ENCODE assay signal across 35 cellular contexts in genomic region chr2:14803994-14804393, GRCh38.
"Had no signal": no experiment of that assay in that cellular context is flagged by ENCODE, and none has a peak within 500 bp of the region (broad histone marks: within the 10 kb centered on the region; RNA-seq: fewer than 3 reads in every experiment).

No MANE protein-coding gene starts in this region.

- H3K27ac ChIP-seq: KMS-11 had no signal

- H3K27me3 ChIP-seq: MG63 had no signal

- DNase-seq: Karpas-422, Kasumi-1, KG1, MG63, MM.1S, MV-4-11, NCI-H1048, NCI-H1092, NCI-H1092 treated with DMSO at 0.1 percent for 48 hours, NCI-H1105, NCI-H1105 treated with DMSO at 0.1 percent for 48 hours, NCI-H1417, NCI-H1417 treated with DMSO at 0.1 percent for 48 hours, NCI-H1436, NCI-H1436 treated with DMSO at 0.1 percent for 48 hours, NCI-H146, NCI-H1694, NCI-H1694 treated with DMSO at 0.1 percent for 48 hours, NCI-H187, NCI-H187 treated with DMSO at 0.1 percent for 48 hours, NCI-H1930, NCI-H2029, NCI-H2029 treated with DMSO at 0.1 percent for 48 hours, NCI-H2081, NCI-H2081 treated with DMSO at 0.1 percent for 48 hours, NCI-H2107, NCI-H2171, NCI-H2171 treated with DMSO at 0.1 percent for 48 hours, NCI-H2227 treated with DMSO at 0.1 percent for 48 hours, NCI-H226, NCI-H345, NCI-H446, NCI-H446 treated with DMSO at 0.1 percent for 48 hours, NCI-H510A had no signal

- H3K9me3 ChIP-seq: MG63 had no signal

- H3K9ac ChIP-seq: KMS-11 had no signal

- H3K4me2 ChIP-seq: KMS-11 had no signal

- H3K36me3 ChIP-seq: MG63 had no signal

- H3K4me3 ChIP-seq: MG63 had no signal
